ENCODE assay signal across 8 cellular contexts in the genomic region with DNA sequence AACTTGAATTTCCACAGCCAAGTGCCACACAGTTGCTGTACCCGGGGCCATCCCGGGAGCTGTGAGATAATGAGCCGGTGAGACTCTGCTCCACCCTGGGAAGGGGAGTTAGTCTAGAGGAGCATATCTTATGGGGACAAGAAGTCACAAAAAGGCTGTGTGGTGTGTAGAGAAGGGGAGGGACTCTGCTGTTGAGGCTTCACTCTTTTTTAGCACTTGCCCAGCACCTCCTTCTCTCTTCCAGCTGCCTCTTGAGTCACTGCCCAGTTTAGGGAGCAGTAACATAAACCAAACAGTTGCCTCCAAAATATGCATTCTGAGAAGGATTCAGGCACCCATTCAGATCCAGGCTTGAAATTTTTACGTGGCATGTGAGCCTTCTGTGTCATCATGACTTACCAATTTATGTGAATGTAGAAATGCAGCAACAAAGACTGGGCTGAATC. TPM values are rescaled to one million over a fixed set of nuclear protein-coding genes. Genes with fewer than 3 reads are reported as not detected.
DNase-seq lines count a peak whose midpoint lies in the region; ATAC-seq and TF ChIP-seq lines count a peak whose summit lies in the region.

No MANE protein-coding gene starts in this region.

- peak overlapping the region; percentile 97 for H3K4me3 Mint-ChIP-seq in CD8-positive, alpha-beta T cell
- peak overlapping the region; percentile 96 for H3K4me3 Mint-ChIP-seq in activated B cell treated with CpG ODN at 0.5 μM for 24 hours
- H3K4me3 Mint-ChIP-seq in neural crest cell: peak overlapping the region; percentile 95

- no peaks in the 10 kb centered on the region for H3K9me3 ChIP-seq in CD8-positive, alpha-beta T cell (ENCODE audit: low read length)

- peaks cover 54% of the 10 kb centered on the region for H3K4me1 Mint-ChIP-seq in CD8-positive, alpha-beta T cell (ENCODE audit: low read depth)
- H3K4me1 Mint-ChIP-seq in activated B cell treated with CpG ODN at 0.5 μM for 24 hours (peaks cover 46% of the 10 kb centered on the region), neural crest cell (peaks cover 42% of the 10 kb centered on the region)

- peaks cover 47% of the 10 kb centered on the region for H3K4me1 ChIP-seq in CD8-positive, alpha-beta T cell (ENCODE audit: insufficient read depth, low read length)

- H3K36me3 ChIP-seq in CD8-positive, alpha-beta T cell (ENCODE audit: insufficient read depth, low read length): peaks cover 2% of the 10 kb centered on the region

- H3K27me3 ChIP-seq in CD8-positive, alpha-beta T cell (ENCODE audit: insufficient read depth, low read length): no peaks in the 10 kb centered on the region
- H3K27me3 ChIP-seq in HL-60 (ENCODE audit: insufficient read depth, poor library complexity, severe bottlenecking): no peaks in the 10 kb centered on the region

- POLR2A ChIA-PET in CD8-positive, alpha-beta T cell (lab: Charles Lee): interaction anchor here (1.1 to 2.3 kb wide), 4 partner anchors 8 to 252 kb away, joined by 3 to 8 read pairs (median 4); a partner anchor contains a TSS
- POLR2A ChIA-PET in activated B cell treated with CpG ODN at 0.5 μM for 24 hours (lab: Charles Lee): interaction anchor here (1.4 to 1.7 kb wide), 2 partner anchors 22 to 63 kb away, joined by 5 to 7 read pairs; no protein-coding TSS in a partner anchor

- H3K27ac Mint-ChIP-seq in CD8-positive, alpha-beta T cell: peak overlapping the region; percentile 99
- peak overlapping the region; percentile 97 for H3K27ac Mint-ChIP-seq in activated B cell treated with CpG ODN at 0.5 μM for 24 hours
- peak overlapping the region; percentile 72 for H3K27ac Mint-ChIP-seq in neural crest cell (ENCODE audit: unreplicated experiment)

- no peaks in the 10 kb centered on the region for H3K9me3 Mint-ChIP-seq in CD8-positive, alpha-beta T cell
- H3K9me3 Mint-ChIP-seq in activated B cell treated with CpG ODN at 0.5 μM for 24 hours (no peaks in the 10 kb centered on the region), neural crest cell (no peaks in the 10 kb centered on the region)

- H3K4me3 ChIP-seq in CD8-positive, alpha-beta T cell (ENCODE audit: low read depth, low read length): peak overlapping the region; percentile 99
- peak overlapping the region; percentile 91 for H3K4me3 ChIP-seq in HL-60 (replicated peaks; ENCODE audit: insufficient read depth, low read length)

- intact Hi-C loops in CD8-positive, alpha-beta T cell (cut with DNase I, micrococcal nuclease): loop anchor here (1.0 to 10.0 kb wide), 8 partner anchors 21 to 721 kb away; a partner anchor contains a TSS
- intact Hi-C loops in activated B cell treated with CpG ODN at 0.5 μM for 24 hours (cut with micrococcal nuclease): loop anchor here (2.0 to 10.0 kb wide), 4 partner anchors 321 to 989 kb away; a partner anchor contains a TSS

- H3K36me3 Mint-ChIP-seq in CD8-positive, alpha-beta T cell: peaks cover 27% of the 10 kb centered on the region
- peaks cover 24% of the 10 kb centered on the region for H3K36me3 Mint-ChIP-seq in activated B cell treated with CpG ODN at 0.5 μM for 24 hours (ENCODE audit: low read depth)
- peaks cover 4% of the 10 kb centered on the region for H3K36me3 Mint-ChIP-seq in neural crest cell (ENCODE audit: low read depth)

- peak; percentile 13 for ATAC-seq in CD8-positive, alpha-beta T cell
- ATAC-seq in GM19452 (IDR thresholded peaks at IDR 0.05; ENCODE audit: unreplicated experiment): peak; percentile 9
- ATAC-seq in activated B cell treated with CpG ODN at 0.5 μM for 24 hours (ENCODE audit: low read depth): peak; percentile 2
- no peak for ATAC-seq in HG03521 (IDR thresholded peaks at IDR 0.05; ENCODE audit: unreplicated experiment)

- H3K27ac ChIP-seq in CD8-positive, alpha-beta T cell (ENCODE audit: low read depth, low read length): peak overlapping the region; percentile 98
- H3K27ac ChIP-seq in HL-60 (replicated peaks): peak overlapping the region; percentile 91

- TF ChIP-seq CTCF in CD8-positive, alpha-beta T cell (IDR thresholded peaks at IDR 0.05): no peak
- TF ChIP-seq CTCF in HL-60 (IDR thresholded peaks at IDR 0.05; ENCODE audit: insufficient read depth, low read length): no peak
- no peak for TF ChIP-seq CTCF in activated B cell treated with CpG ODN at 0.5 μM for 24 hours (IDR thresholded peaks at IDR 0.05)
- no peak for TF ChIP-seq CTCF in neural crest cell (conservative IDR thresholded peaks at IDR 0.05)

- peak in 1 of 7 experiments; percentile 14 for DNase-seq in CD8-positive, alpha-beta T cell
- DNase-seq in HL-60 (ENCODE audit: low read depth in 1 of 2, low spot score in 1 of 2) (peak in 1 of 2 experiments; percentile 41), activated B cell treated with CpG ODN at 0.5 μM for 24 hours (no peak), fibroblast of peridontal ligament (ENCODE audit: extremely low read depth) (peak; percentile 99), neural crest cell (ENCODE audit: low read depth, low spot score) (no peak), NCI-H187 (lab: John Stamatoyannopoulos, UW) (no peak)

- no peaks in the 10 kb centered on the region for H3K27me3 Mint-ChIP-seq in CD8-positive, alpha-beta T cell (ENCODE audit: low read depth)
- H3K27me3 Mint-ChIP-seq in activated B cell treated with CpG ODN at 0.5 μM for 24 hours (no peaks in the 10 kb centered on the region), neural crest cell (ENCODE audit: low read depth) (no peaks in the 10 kb centered on the region)

- CTCF ChIA-PET in CD8-positive, alpha-beta T cell (lab: Charles Lee): interaction anchor here (0.7 to 2.9 kb wide), 2 partner anchors 8 to 22 kb away, joined by 3 to 14 read pairs; no protein-coding TSS in a partner anchor
- CTCF ChIA-PET in activated B cell treated with CpG ODN at 0.5 μM for 24 hours (lab: Charles Lee): no interaction called here

RNA-seq across cellular contexts. Expression of a gene that starts 0.7 kb away (rescaled TPM):
- 100 to 1,000 TPM; 176 to 181 TPM for total RNA-seq in CD8-positive, alpha-beta T cell
- 75.3 and 91.3 TPM in 2 replicates for total RNA-seq in activated B cell treated with CpG ODN at 0.5 μM for 24 hours
- total RNA-seq in neural crest cell: 65.5 and 67.9 TPM in 2 replicates
